In genomic region chr5:34467984-34468383, GRCh38 we compare ENCODE assay signal across 7 cellular contexts.
DNase-seq lines count a peak whose midpoint lies in the region; ATAC-seq and TF ChIP-seq lines count a peak whose summit lies in the region.
"Not testable (repeated sequence)": the region's sequence is repeated elsewhere in the genome, so short reads cannot be mapped to it uniquely, and the experiment has no call there.

No MANE protein-coding gene starts in this region.

- not testable (repeated sequence) for H3K4me3 ChIP-seq in fibroblast of the aortic adventitia (ENCODE audit: low read depth, low read length)

- peak; percentile 84 for ATAC-seq in GM18519 (IDR thresholded peaks at IDR 0.05; ENCODE audit: low FRiP score, unreplicated experiment)
- ATAC-seq in GM19035 (IDR thresholded peaks at IDR 0.05; ENCODE audit: unreplicated experiment): peak; percentile 76
- peak; percentile 92 for ATAC-seq in GM21381 (IDR thresholded peaks at IDR 0.05; ENCODE audit: unreplicated experiment)
- ATAC-seq in HG02981 (IDR thresholded peaks at IDR 0.05; ENCODE audit: unreplicated experiment): peak; percentile 47
- ATAC-seq in HG03469 (IDR thresholded peaks at IDR 0.05; ENCODE audit: unreplicated experiment): peak; percentile 80

- DNase-seq in MV-4-11 (lab: John Stamatoyannopoulos, UW) (peak; percentile 63), fibroblast of the aortic adventitia (ENCODE audit: low read depth) (peak; percentile 4)

- not testable (repeated sequence) for TF ChIP-seq CTCF in fibroblast of the aortic adventitia (IDR thresholded peaks at IDR 0.05; ENCODE audit: insufficient read depth, low read length)
